In the genomic region with DNA sequence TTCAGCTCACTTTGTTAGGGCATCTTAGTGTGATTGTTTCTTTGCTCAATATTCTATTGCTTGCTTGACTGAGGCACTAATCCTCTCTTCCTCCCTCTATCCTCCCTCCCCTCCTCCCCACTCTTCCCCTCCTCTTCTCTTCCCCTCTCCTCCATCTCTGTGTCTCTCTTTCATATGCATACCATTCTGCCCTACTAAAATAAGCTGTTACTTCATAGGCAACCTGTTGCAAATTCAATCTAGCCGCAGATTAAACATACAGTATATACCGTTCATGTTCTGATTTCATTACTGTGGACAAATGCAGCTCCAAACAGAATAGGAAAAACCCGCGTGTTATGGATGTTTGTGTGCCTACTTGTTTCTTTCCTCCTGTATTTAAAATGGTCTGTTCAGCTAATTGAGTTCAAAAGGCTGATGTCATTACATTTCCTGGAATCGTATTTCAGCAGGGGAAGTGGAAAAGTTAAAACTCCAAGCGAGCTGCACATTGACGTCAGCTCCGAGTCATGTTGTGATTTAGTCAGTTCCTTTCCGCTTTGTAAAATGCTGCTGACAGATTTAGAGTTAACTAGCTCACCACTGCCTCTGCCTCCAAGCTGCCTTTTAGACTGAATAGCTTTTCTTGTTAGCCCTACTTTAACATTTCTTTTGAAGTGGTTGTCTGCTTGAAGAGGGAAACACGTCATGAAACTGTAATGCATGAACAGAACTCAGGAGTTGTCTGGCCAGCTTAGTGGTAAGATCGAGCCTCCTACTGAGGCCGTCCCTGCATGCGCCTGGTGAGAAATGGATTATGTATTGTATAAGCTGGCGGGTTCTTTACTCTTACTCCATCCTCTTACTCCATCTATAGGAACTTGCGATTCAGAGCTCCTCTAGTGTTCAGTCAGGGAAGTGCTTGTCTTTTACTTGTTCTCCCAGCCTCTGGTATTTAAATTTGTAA, we compare ENCODE assay signal across 8 cellular contexts.
A peak's percentile ranks its signal among the peaks of the same experiment; 100 is the strongest.
DNase-seq lines count a peak whose midpoint lies in the region; ATAC-seq and TF ChIP-seq lines count a peak whose summit lies in the region.

No MANE protein-coding gene starts in this region.

- H3K27ac Mint-ChIP-seq in IgD-negative memory B cell (peak overlapping the region; percentile 89 to 99 (median 92)), nephron progenitor cell (peak overlapping the region; percentile 98)

- H3K4me1 Mint-ChIP-seq in IgD-negative memory B cell (peaks cover 9 to 13% (median 12%) of the 10 kb centered on the region in 3 donors), nephron progenitor cell (peaks cover 35% of the 10 kb centered on the region)

- peaks cover 2% of the 10 kb centered on the region for H3K36me3 Mint-ChIP-seq in IgD-negative memory B cell
- peaks cover 25% of the 10 kb centered on the region for H3K36me3 Mint-ChIP-seq in nephron progenitor cell (ENCODE audit: low read depth)

- peak; percentile 90 for TF ChIP-seq CTCF in fibroblast of the aortic adventitia (IDR thresholded peaks at IDR 0.05; ENCODE audit: insufficient read depth, low read length)
- TF ChIP-seq CTCF in nephron progenitor cell (IDR thresholded peaks at IDR 0.05), result peak; percentile 83

- DNase-seq in DMS79 (lab: John Stamatoyannopoulos, UW) (peak; percentile 17), RKO (ENCODE audit: low spot score) (peak; percentile 100), fibroblast of the aortic adventitia (ENCODE audit: low read depth) (peak; percentile 98), nephron progenitor cell (peak; percentile 29), stromal cell of bone marrow (ENCODE audit: low read depth) (peak; percentile 98)
- peak; percentile 26 to 58 for DNase-seq in activated T-helper 1 cell treated with anti-CD3 and anti-CD28 coated beads, Interleukin-2, amount 50 U/mL, for 16 hours (ENCODE audit: low read depth in 1 of 2, low spot score in 1 of 2)

- no peaks in the 10 kb centered on the region for H3K9me3 Mint-ChIP-seq in IgD-negative memory B cell
- no peaks in the 10 kb centered on the region for H3K9me3 Mint-ChIP-seq in nephron progenitor cell

- H3K4me3 Mint-ChIP-seq in IgD-negative memory B cell (peak overlapping the region; percentile 79 to 92 (median 88)), nephron progenitor cell (peak overlapping the region; percentile 84)

- peak overlapping the region; percentile 58 for H3K4me3 ChIP-seq in fibroblast of the aortic adventitia (ENCODE audit: low read depth, low read length)

- peak; percentile 95 for ATAC-seq in GM21529 (IDR thresholded peaks at IDR 0.05; ENCODE audit: unreplicated experiment)

- no peaks in the 10 kb centered on the region for H3K27me3 Mint-ChIP-seq in IgD-negative memory B cell
- no peaks in the 10 kb centered on the region for H3K27me3 Mint-ChIP-seq in nephron progenitor cell (ENCODE audit: low read depth, poor library complexity)

Comparison
In these comparisons a context has a peak if more than half of its experiments do, and no peak if none do; other contexts are left out.
1. Peak in every context shown above with its lines: DNase-seq, ATAC-seq and H3K4me3 ChIP-seq.
2. DNase-seq: peak in every context shown above with its lines; median percentile 100 in RKO; 98 in fibroblast of the aortic adventitia; 98 in stromal cell of bone marrow; 42 in activated T-helper 1 cell treated with anti-CD3 and anti-CD28 coated beads, Interleukin-2, amount 50 U/mL, for 16 hours; 29 in nephron progenitor cell; 17 in DMS79.